ENCODE assay signal across 8 cellular contexts in genomic region chr13:40668335-40668734, GRCh38. TPM values are rescaled to one million over a fixed set of nuclear protein-coding genes. Genes with fewer than 3 reads are reported as not detected.
A peak's percentile ranks its signal among the peaks of the same experiment; 100 is the strongest.
DNase-seq lines count a peak whose midpoint lies in the region; ATAC-seq, FAIRE-seq and TF ChIP-seq lines count a peak whose summit lies in the region.

No MANE protein-coding gene starts in this region.

- H3K27ac Mint-ChIP-seq in naive thymus-derived CD8-positive, alpha-beta T cell: peak overlapping the region; percentile 86 to 97 (median 93)

- H3K4me3 Mint-ChIP-seq in naive thymus-derived CD8-positive, alpha-beta T cell: peak overlapping the region; percentile 84 to 98 (median 92)

- FAIRE-seq in GM19239 (lab: Jason Lieb, UNC): no peak

- POLR2A ChIA-PET in naive thymus-derived CD8-positive, alpha-beta T cell (lab: Charles Lee): interaction anchor here (0.6 to 5.9 kb wide), 11 partner anchors 13 to 891 kb away, joined by 3 to 102 read pairs (median 6); no protein-coding TSS in a partner anchor

- TF ChIP-seq CTCF in SU-DHL-6 (IDR thresholded peaks at IDR 0.05; ENCODE audit: insufficient read depth, low read length, poor library complexity, severe bottlenecking): peak; percentile 86

- peak overlapping the region; percentile 87 for H3K4me2 ChIP-seq in SU-DHL-6 (ENCODE audit: low read depth, low read length, poor library complexity, severe bottlenecking)

- H3K4me1 Mint-ChIP-seq in naive thymus-derived CD8-positive, alpha-beta T cell: peaks cover 14 to 40% (median 22%) of the 10 kb centered on the region in 4 donors

- no peaks in the 10 kb centered on the region for H3K27me3 Mint-ChIP-seq in naive thymus-derived CD8-positive, alpha-beta T cell

- H3K9ac ChIP-seq in SU-DHL-6 (ENCODE audit: low read length): peak overlapping the region; percentile 99; the same call in 1 of the 2 replicates

- H3K27ac ChIP-seq in SU-DHL-6 (ENCODE audit: low read depth, low read length): peak overlapping the region; percentile 69

- H3K36me3 Mint-ChIP-seq in naive thymus-derived CD8-positive, alpha-beta T cell: peaks cover 0 to 4% (median 2%) of the 10 kb centered on the region in 3 donors

- no peaks in the 10 kb centered on the region for H3K9me3 Mint-ChIP-seq in naive thymus-derived CD8-positive, alpha-beta T cell

- H3K4me3 ChIP-seq in SU-DHL-6 (ENCODE audit: insufficient read depth, low read length, poor library complexity, severe bottlenecking): peak overlapping the region; percentile 98

- peaks cover 12% of the 10 kb centered on the region for H3F3A ChIP-seq in SU-DHL-6 (ENCODE audit: insufficient read depth)

- H3K9me2 ChIP-seq in SU-DHL-6 (replicated peaks; ENCODE audit: insufficient read depth, low read length): no peaks in the 10 kb centered on the region

- no peak overlapping the region for H2AFZ ChIP-seq in SU-DHL-6 (ENCODE audit: low read depth, low read length, severe bottlenecking)

- H3K79me2 ChIP-seq in SU-DHL-6 (ENCODE audit: insufficient read depth, low read length): peaks cover 39% of the 10 kb centered on the region

- DNase-seq in GM19239 (ENCODE audit: insufficient read length, low spot score) (peak; percentile 54), COLO668 (lab: John Stamatoyannopoulos, UW; ENCODE audit: unreplicated experiment) (no peak)
- DNase-seq in effector CD4-positive, alpha-beta T cell: peak; percentile 10
- DNase-seq in naive thymus-derived CD8-positive, alpha-beta T cell: peak; percentile 21 to 77 (median 52)

- no peaks in the 10 kb centered on the region for H4K20me1 ChIP-seq in SU-DHL-6 (ENCODE audit: low read depth, low read length)

- H3K36me3 ChIP-seq in SU-DHL-6 (ENCODE audit: low read length): no peaks in the 10 kb centered on the region

- ATAC-seq in naive thymus-derived CD8-positive, alpha-beta T cell: peak; percentile 11 to 28
- ATAC-seq in GM21737 (IDR thresholded peaks at IDR 0.05; ENCODE audit: unreplicated experiment): no peak
- ATAC-seq in HG03460 (IDR thresholded peaks at IDR 0.05; ENCODE audit: unreplicated experiment): no peak
- ATAC-seq in GM19455 (IDR thresholded peaks at IDR 0.05; ENCODE audit: unreplicated experiment): no peak

- no peaks in the 10 kb centered on the region for H3K27me3 ChIP-seq in SU-DHL-6 (ENCODE audit: low read length)

- H3K9me3 ChIP-seq in SU-DHL-6 (ENCODE audit: insufficient read depth, low read length): no peaks in the 10 kb centered on the region

RNA-seq across cellular contexts. Expression of gene FOXO1, which starts 1.9 kb away (rescaled TPM):
- 100 to 1,000 TPM; 101 to 103 TPM for total RNA-seq in naive thymus-derived CD8-positive, alpha-beta T cell
- polyA plus RNA-seq in naive thymus-derived CD8-positive, alpha-beta T cell: 100 to 1,000 TPM in 1 of 3 donors, 10 to 100 TPM in 2; 59.1 to 137 (median 86.5) TPM

Comparison
In these comparisons a context has a peak if more than half of its experiments do, and no peak if none do; other contexts are left out.
1. ATAC-seq: peak in naive thymus-derived CD8-positive, alpha-beta T cell (2 of 2); none in GM21737 (single experiment), HG03460 (single experiment) and GM19455 (single experiment).